Comparison of ENCODE assay signal across 8 cellular contexts in genomic region chr3:196159952-196160804, GRCh38. TPM values are rescaled to one million over a fixed set of nuclear protein-coding genes. Genes with fewer than 3 reads are reported as not detected.
DNase-seq lines count a peak whose midpoint lies in the region; ATAC-seq and TF ChIP-seq lines count a peak whose summit lies in the region.

No MANE protein-coding gene starts in this region.

- ATAC-seq in GM19452 (IDR thresholded peaks at IDR 0.05; ENCODE audit: unreplicated experiment) (peak; percentile 83), HG03439 (IDR thresholded peaks at IDR 0.05; ENCODE audit: unreplicated experiment) (peak; percentile 83)

- no peaks in the 10 kb centered on the region for H3K36me3 ChIP-seq in esophagus squamous epithelium

- H3K4me3 ChIP-seq in esophagus squamous epithelium = no peak overlapping the region
- H3K4me3 ChIP-seq in retinal pigment epithelial cell (ENCODE audit: low read length) = no peak overlapping the region

- intact Hi-C loops in esophagus squamous epithelium (cut with DNase I) = no loop called here

- H3K9me3 ChIP-seq in esophagus squamous epithelium = no peaks in the 10 kb centered on the region

- H3K27ac ChIP-seq in esophagus squamous epithelium = peak overlapping the region; percentile 9 to 72 (median 48)

- DNase-seq in ELR (ENCODE audit: low read depth) (peak; percentile 69), SKM-1 treated with dmso at 0.1 percent for 144 hours (lab: John Stamatoyannopoulos, UW; ENCODE audit: unreplicated experiment) (peak; percentile 60), esophagus squamous epithelium (lab: John Stamatoyannopoulos, UW) (peak; percentile 17), retinal pigment epithelial cell (ENCODE audit: low read depth) (peak; percentile 73), DMS 273 (lab: John Stamatoyannopoulos, UW; ENCODE audit: unreplicated experiment) (no peak), NCI-H2171 (lab: John Stamatoyannopoulos, UW) (no peak)

- WGBS in esophagus squamous epithelium, 2 donors = 52 to 60% methylated on average over 12 to 13 of the region's 15 CpGs

- TF ChIP-seq POLR2A in esophagus squamous epithelium (IDR thresholded peaks at IDR 0.05) = peak in 1 of 4 donors; percentile 14

- H3K4me1 ChIP-seq in esophagus squamous epithelium = peaks cover 6 to 28% (median 14%) of the 10 kb centered on the region in 3 donors

- TF ChIP-seq CTCF in esophagus squamous epithelium (IDR thresholded peaks at IDR 0.05) (no peak), retinal pigment epithelial cell (conservative IDR thresholded peaks at IDR 0.05; ENCODE audit: low read depth, low read length) (no peak)

- H3K27me3 ChIP-seq in esophagus squamous epithelium = no peaks in the 10 kb centered on the region

RNA-seq across cellular contexts. Expression of gene ZDHHC19, which starts 51.0 kb away (rescaled TPM):
- total RNA-seq in esophagus squamous epithelium = not detected

RNA-seq across cellular contexts. Expression of gene SLC51A, which starts 56.2 kb away (rescaled TPM):
- total RNA-seq in esophagus squamous epithelium = 1 to 10 TPM in 1 of 4 donors, not detected in 3; 1.1 TPM

Comparison
In these comparisons a context has a peak if more than half of its experiments do, and no peak if none do; other contexts are left out.
1. DNase-seq: peak in ELR (single experiment), SKM-1 treated with dmso at 0.1 percent for 144 hours (single experiment), esophagus squamous epithelium (single experiment) and retinal pigment epithelial cell (single experiment); none in DMS 273 (single experiment) and NCI-H2171 (single experiment).